In the genomic region with DNA sequence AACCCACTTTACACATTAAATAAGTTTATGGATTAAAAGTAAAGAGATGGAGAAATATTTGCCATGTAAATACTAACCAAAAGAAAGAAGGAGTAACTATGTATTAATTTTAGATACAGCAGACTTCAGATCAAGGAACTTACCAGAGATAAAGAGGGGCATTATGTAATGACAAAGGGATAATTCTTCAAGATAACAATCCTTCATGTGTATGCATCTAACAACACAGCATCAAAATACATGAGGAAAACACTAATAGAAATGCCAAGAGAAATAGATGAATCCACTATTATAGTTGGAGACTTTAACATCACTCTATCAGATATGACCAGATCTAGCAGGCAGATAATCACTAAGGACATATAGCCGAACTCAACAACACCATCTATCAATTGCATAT, we compare ENCODE assay signal across 29 cellular contexts.
"Had no signal": no experiment of that assay in that cellular context is flagged by ENCODE, and none has a peak within 500 bp of the region (broad histone marks: within the 10 kb centered on the region; RNA-seq: fewer than 3 reads in every experiment).

No MANE protein-coding gene starts in this region.

- H3K27ac ChIP-seq: neutrophil, pancreas, psoas muscle, right lobe of liver, sigmoid colon, spleen, suprapubic skin, testis, tibial artery, transverse colon, upper lobe of right lung, uterus had no signal

- H3K9me3 ChIP-seq: neutrophil, pancreas, psoas muscle, right lobe of liver, sigmoid colon, spleen, suprapubic skin, testis, tibial artery, transverse colon, upper lobe of right lung, uterus had no signal

- H3K4me3 ChIP-seq: pancreas, psoas muscle, right lobe of liver, sigmoid colon, spleen, suprapubic skin, tibial artery, transverse colon, upper lobe of right lung, uterus had no signal

- DNase-seq: naive thymus-derived CD8-positive, alpha-beta T cell; nephron progenitor cell; nucleus accumbens; pancreas; posterior cingulate gyrus; psoas muscle; right cardiac atrium; right lobe of liver; sigmoid colon; small intestine; spleen; stimulated activated CD4-positive, alpha-beta T cell treated with anti-CD3 and anti-CD28 coated beads, Interleukin-12 subunit alpha, Interleukin-12 subunit beta, amount 100 ng/mL, for 4 hours; stimulated activated CD4-positive, alpha-beta T cell treated with anti-CD3 and anti-CD28 coated beads, Interleukin-1b, Interleukin-23, amount 100 ng/mL, for 48 hours; stimulated activated CD4-positive, alpha-beta T cell treated with anti-CD3 and anti-CD28 coated beads, Interleukin-4, amount 100 ng/mL, for 1 hour; stimulated activated CD4-positive, alpha-beta T cell treated with anti-CD3 and anti-CD28 coated beads, Interleukin-4, amount 100 ng/mL, for 4 hours; stimulated activated CD8-positive, alpha-beta memory T cell treated with anti-CD3 and anti-CD28 coated beads, Interleukin-4, amount 100 ng/mL, for 48 hours; stimulated activated naive CD4-positive, alpha-beta T cell; stimulated activated naive CD8-positive, alpha-beta T cell treated with anti-CD3 and anti-CD28 coated beads, Interleukin-15, amount 100 ng/mL, for 72 hours; stimulated activated naive CD8-positive, alpha-beta T cell treated with anti-CD3 and anti-CD28 coated beads, Interleukin-15, Interleukin-2, amounts not matched to agents 100 U/mL and 50 U/mL, for 24 hours; substantia nigra; testis; tibial artery; transverse colon; upper lobe of right lung; uterus had no signal

- FAIRE-seq: pancreas had no signal

- H3K27me3 ChIP-seq: neutrophil, pancreas, right lobe of liver, sigmoid colon, spleen, suprapubic skin, testis, tibial artery, transverse colon, upper lobe of right lung, uterus had no signal

- H3K36me3 ChIP-seq: neutrophil, pancreas, right lobe of liver, sigmoid colon, spleen, suprapubic skin, tibial artery, transverse colon, upper lobe of right lung, uterus had no signal

- H3K4me1 ChIP-seq: pancreas, psoas muscle, right lobe of liver, sigmoid colon, spleen, suprapubic skin, testis, transverse colon, upper lobe of right lung, uterus had no signal

- ATAC-seq: naive thymus-derived CD8-positive, alpha-beta T cell; natural killer cell treated with Interleukin-12 subunit alpha and Interleukin-12 subunit beta and Interleukin-15 and Interleukin-18, amount 100 ng/mL, for 72 hours; pancreas; psoas muscle; right cardiac atrium; right lobe of liver; stimulated activated memory B cell treated with anti-CD40 and anti-IgM and Interleukin-4, amounts not matched to agents 10 μg/mL and 1 μg/mL and 100 μg/mL, for 72 hours; stimulated activated naive CD8-positive, alpha-beta T cell treated with anti-CD3 and anti-CD28 coated beads, Interleukin-15, amount 100 ng/mL, for 72 hours; stimulated activated naive CD8-positive, alpha-beta T cell treated with anti-CD3 and anti-CD28 coated beads, Interleukin-15, Interleukin-2, amounts not matched to agents 100 U/mL and 50 U/mL, for 24 hours; upper lobe of right lung had no signal
